ENCODE assay signal across 23 cellular contexts in genomic region chr4:184766421-184766820, GRCh38.
"Had no signal": no experiment of that assay in that cellular context is flagged by ENCODE, and none has a peak within 500 bp of the region (broad histone marks: within the 10 kb centered on the region; RNA-seq: fewer than 3 reads in every experiment).

No MANE protein-coding gene starts in this region.

- DNase-seq: KBM-7, MV-4-11, NCI-H1048, NCI-H1105, NCI-H1417, NCI-H1436 treated with DMSO at 0.1 percent for 48 hours, NCI-H1694, NCI-H187 treated with DMSO at 0.1 percent for 48 hours, NCI-H2029 treated with DMSO at 0.1 percent for 48 hours, NCI-H226, NCI-H446, NCI-H510A, NCI-H524 treated with DMSO at 0.1 percent for 48 hours, NCI-H69, NCI-H774, Right ventricle myocardium superior, RPMI8226, SIG-M5 had no signal

- H3K27ac ChIP-seq: HL-60, SJSA1, SK-N-MC had no signal

- H3K4me3 ChIP-seq: SJSA1, SK-N-MC had no signal

- FAIRE-seq: HTR-8/SVneo, RCC 7860 had no signal

- H3K27me3 ChIP-seq: SJSA1 had no signal

- H3K9me3 ChIP-seq: SJSA1 had no signal
